ENCODE assay signal across 9 cellular contexts in the genomic region with DNA sequence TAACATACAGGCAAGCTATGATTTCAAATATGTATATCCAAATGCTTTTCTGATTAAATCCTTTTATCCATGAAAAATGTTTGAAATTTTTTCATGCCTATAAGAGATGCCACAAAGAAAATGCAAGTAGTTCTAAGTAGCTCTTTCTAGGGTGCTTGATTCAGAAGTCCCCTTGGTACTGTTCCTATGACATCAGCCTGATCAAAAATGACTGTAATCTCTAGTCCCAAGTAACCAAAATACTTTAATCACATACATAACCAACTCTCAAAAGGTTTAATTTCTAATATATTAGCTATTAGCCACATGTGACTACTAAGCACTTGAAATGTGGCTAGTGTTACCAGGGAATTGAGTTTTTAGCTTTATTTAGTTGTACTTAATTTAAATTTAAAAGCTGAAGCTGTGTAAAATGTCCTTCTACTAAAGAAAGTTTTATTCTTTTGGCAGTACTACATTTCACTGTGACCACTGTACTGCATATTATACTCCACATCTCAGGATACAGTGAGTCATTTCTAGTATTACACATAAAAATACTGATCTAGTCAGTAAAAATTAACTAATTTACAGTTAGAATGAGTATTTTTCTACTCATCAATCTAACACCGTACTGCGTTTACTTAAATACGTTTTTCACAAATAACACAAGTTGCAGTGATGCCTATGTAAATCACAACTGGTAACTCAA. TPM values are rescaled to one million over a fixed set of nuclear protein-coding genes. Genes with fewer than 3 reads are reported as not detected.
DNase-seq lines count a peak whose midpoint lies in the region; ATAC-seq and TF ChIP-seq lines count a peak whose summit lies in the region.
"Had no signal": no experiment of that assay in that cellular context is flagged by ENCODE, and none has a peak within 500 bp of the region (broad histone marks: within the 10 kb centered on the region; RNA-seq: fewer than 3 reads in every experiment).

No MANE protein-coding gene starts in this region.

- no peak for DNase-seq in activated CD8-positive, alpha-beta memory T cell treated with anti-CD3 and anti-CD28 coated beads, Interleukin-2, amount 10 ng/mL, durations not matched to agents 7 days and 5 days
- DNase-seq in activated CD8-positive, alpha-beta memory T cell treated with anti-CD3 and anti-CD28 coated beads, Interleukin-2, amount 50 U/mL, for 4 hours, result no peak
- DNase-seq in RWPE2 (ENCODE audit: low spot score) (no peak), smooth muscle cell (lab: John Stamatoyannopoulos, UW; ENCODE audit: unreplicated experiment) (no peak), dedifferentiated amniotic fluid mesenchymal stem cell (ENCODE audit: extremely low spot score) (no peak), left ventricle myocardium superior (no peak)
- no peak for DNase-seq in T-helper 2 cell treated with Interferon-gamma antibody and Interleukin-4, amounts not matched to agents 5 μg/mL and 100 μg/mL, for 36 hours (ENCODE audit: low spot score)
- DNase-seq: right lobe of liver had no signal

- CTCF ChIA-PET in activated CD8-positive, alpha-beta memory T cell treated with anti-CD3 and anti-CD28 coated beads, Interleukin-2, amount 10 ng/mL, durations not matched to agents 7 days and 5 days (lab: Charles Lee), result interaction anchor here (0.6 to 11.7 kb wide), 47 partner anchors 8 to 237 kb away, joined by 3 to 150 read pairs (median 4); a partner anchor contains a TSS

- H3K4me3 Mint-ChIP-seq in activated CD8-positive, alpha-beta memory T cell treated with anti-CD3 and anti-CD28 coated beads, Interleukin-2, amount 10 ng/mL, durations not matched to agents 7 days and 5 days, result no peak overlapping the region
- no peak overlapping the region for H3K4me3 Mint-ChIP-seq in T-helper 2 cell treated with Interferon-gamma antibody and Interleukin-4, amounts not matched to agents 5 μg/mL and 100 μg/mL, for 36 hours

- H2AFZ ChIP-seq in smooth muscle cell (ENCODE audit: low read depth), result no peak overlapping the region

- H3K27ac Mint-ChIP-seq in activated CD8-positive, alpha-beta memory T cell treated with anti-CD3 and anti-CD28 coated beads, Interleukin-2, amount 10 ng/mL, durations not matched to agents 7 days and 5 days, result peak overlapping the region; percentile 36
- H3K27ac Mint-ChIP-seq in T-helper 2 cell treated with Interferon-gamma antibody and Interleukin-4, amounts not matched to agents 5 μg/mL and 100 μg/mL, for 36 hours, result no peak overlapping the region

- intact Hi-C loops in left ventricle myocardium superior (cut with micrococcal nuclease), result loop anchor here (10.0 kb wide), 2 partner anchors 143 to 233 kb away; no protein-coding TSS in a partner anchor

- H3K9me3 ChIP-seq in RWPE2 (ENCODE audit: severe bottlenecking), result no peaks in the 10 kb centered on the region
- H3K9me3 ChIP-seq in smooth muscle cell (replicated peaks; ENCODE audit: low read depth), result no peaks in the 10 kb centered on the region
- H3K9me3 ChIP-seq: right lobe of liver had no signal

- peaks cover 24% of the 10 kb centered on the region for H3K4me1 Mint-ChIP-seq in activated CD8-positive, alpha-beta memory T cell treated with anti-CD3 and anti-CD28 coated beads, Interleukin-2, amount 10 ng/mL, durations not matched to agents 7 days and 5 days
- H3K4me1 Mint-ChIP-seq in T-helper 2 cell treated with Interferon-gamma antibody and Interleukin-4, amounts not matched to agents 5 μg/mL and 100 μg/mL, for 36 hours (ENCODE audit: low read depth), result peaks cover 13% of the 10 kb centered on the region

- H3K4me2 ChIP-seq in smooth muscle cell, result peak overlapping the region; percentile 30

- H3K9me3 Mint-ChIP-seq in activated CD8-positive, alpha-beta memory T cell treated with anti-CD3 and anti-CD28 coated beads, Interleukin-2, amount 10 ng/mL, durations not matched to agents 7 days and 5 days (ENCODE audit: low read depth), result no peaks in the 10 kb centered on the region
- no peaks in the 10 kb centered on the region for H3K9me3 Mint-ChIP-seq in T-helper 2 cell treated with Interferon-gamma antibody and Interleukin-4, amounts not matched to agents 5 μg/mL and 100 μg/mL, for 36 hours

- peak; percentile 65 for ATAC-seq in activated CD8-positive, alpha-beta memory T cell treated with anti-CD3 and anti-CD28 coated beads, Interleukin-2, amount 10 ng/mL, durations not matched to agents 7 days and 5 days
- peak; percentile 42 for ATAC-seq in HG02798 (IDR thresholded peaks at IDR 0.05; ENCODE audit: poor library complexity, unreplicated experiment)
- 0 out of 3 replicates have a peak, but pooled peaks have one; percentile 41 for ATAC-seq in RWPE2 (ENCODE audit: low read depth)
- no peak for ATAC-seq in left ventricle myocardium superior
- ATAC-seq: right lobe of liver had no signal

- 91% methylated on average over 3 of the region's 3 CpGs for WGBS in smooth muscle cell (ENCODE audit: low lambda C conversion rate)

- peaks cover 3% of the 10 kb centered on the region for H3K4me1 ChIP-seq in RWPE2 (ENCODE audit: insufficient read depth, poor library complexity, severe bottlenecking)
- peaks cover 10% of the 10 kb centered on the region for H3K4me1 ChIP-seq in smooth muscle cell (ENCODE audit: low read depth)

- H3F3A ChIP-seq in smooth muscle cell (ENCODE audit: low read depth), result no peaks in the 10 kb centered on the region

- no peaks in the 10 kb centered on the region for H3K27me3 Mint-ChIP-seq in activated CD8-positive, alpha-beta memory T cell treated with anti-CD3 and anti-CD28 coated beads, Interleukin-2, amount 10 ng/mL, durations not matched to agents 7 days and 5 days
- no peaks in the 10 kb centered on the region for H3K27me3 Mint-ChIP-seq in T-helper 2 cell treated with Interferon-gamma antibody and Interleukin-4, amounts not matched to agents 5 μg/mL and 100 μg/mL, for 36 hours (ENCODE audit: low read depth)

- H3K4me3 ChIP-seq in RWPE2 (ENCODE audit: severe bottlenecking), result no peak overlapping the region
- H3K4me3 ChIP-seq in smooth muscle cell, result no peak overlapping the region
- H3K4me3 ChIP-seq: right lobe of liver had no signal

- H3K36me3 Mint-ChIP-seq in activated CD8-positive, alpha-beta memory T cell treated with anti-CD3 and anti-CD28 coated beads, Interleukin-2, amount 10 ng/mL, durations not matched to agents 7 days and 5 days, result peaks cover 3% of the 10 kb centered on the region
- peaks cover 2% of the 10 kb centered on the region for H3K36me3 Mint-ChIP-seq in T-helper 2 cell treated with Interferon-gamma antibody and Interleukin-4, amounts not matched to agents 5 μg/mL and 100 μg/mL, for 36 hours (ENCODE audit: low read depth)

- H3K9ac ChIP-seq in smooth muscle cell (ENCODE audit: low read depth), result no peak overlapping the region

- no peak for TF ChIP-seq CTCF in RWPE2 (IDR thresholded peaks at IDR 0.05; ENCODE audit: poor library complexity, severe bottlenecking)
- no peak for TF ChIP-seq CTCF in smooth muscle cell (IDR thresholded peaks at IDR 0.05; ENCODE audit: borderline replicate concordance, insufficient read depth, poor library complexity, severe bottlenecking)

- H3K36me3 ChIP-seq in RWPE2 (ENCODE audit: low read depth), result no peaks in the 10 kb centered on the region; the same call in 1 of the 2 replicates
- H3K36me3 ChIP-seq in smooth muscle cell (ENCODE audit: low read depth), result no peaks in the 10 kb centered on the region
- H3K36me3 ChIP-seq: right lobe of liver had no signal

- H3K27ac ChIP-seq in RWPE2 (ENCODE audit: poor library complexity, severe bottlenecking) (no peak overlapping the region), smooth muscle cell (ENCODE audit: low read depth) (peak overlapping the region; percentile 25)
- H3K27ac ChIP-seq: right lobe of liver had no signal

- H3K27me3 ChIP-seq in RWPE2 (ENCODE audit: insufficient read depth, poor library complexity, severe bottlenecking), result no peaks in the 10 kb centered on the region
- no peaks in the 10 kb centered on the region for H3K27me3 ChIP-seq in smooth muscle cell (ENCODE audit: low read depth)
- H3K27me3 ChIP-seq: right lobe of liver had no signal

- peaks cover 67% of the 10 kb centered on the region for H3K79me2 ChIP-seq in smooth muscle cell (ENCODE audit: low read depth)

- peaks cover 55% of the 10 kb centered on the region for H4K20me1 ChIP-seq in smooth muscle cell (ENCODE audit: low read depth)

RNA-seq across cellular contexts. Expression of a gene that starts 33.9 kb away (rescaled TPM):
- 10 to 100 TPM; 49.3 to 62.9 TPM for total RNA-seq in activated CD8-positive, alpha-beta memory T cell treated with anti-CD3 and anti-CD28 coated beads, Interleukin-2, amount 10 ng/mL, durations not matched to agents 7 days and 5 days
- total RNA-seq in smooth muscle cell (31.6 and 51.3 TPM in 2 replicates), left ventricle myocardium superior (59.4 TPM)
- polyA plus RNA-seq in smooth muscle cell, result 16.4 and 21.6 TPM in 2 replicates
